Comparison of ENCODE assay signal across 1 cellular context in genomic region chr3:184249412-184250166, GRCh38.
TF ChIP-seq lines count a peak whose summit lies in the region.

Gene EEF1AKMT4, plus strand, starts transcription at chr3:184249672. Its CDS starts 23 bp downstream, at chr3:184249695.

TF ChIP-seq in GM12878, 131 proteins besides CTCF, POLR2A, EP300 and RAD21 (continued from another document):
- no peak for TF ChIP-seq RB1 (IDR thresholded peaks at IDR 0.05; ENCODE audit: borderline replicate concordance)
- 0 out of 4 replicates have a peak, but pooled peaks of 1 of the 2 experiments have one; percentile 33 for TF ChIP-seq SRF (IDR thresholded peaks at IDR 0.05; ENCODE audit: low read depth in 2 of 2, low read length in 2 of 2)
- no peak for TF ChIP-seq POLR2AphosphoS5 (IDR thresholded peaks at IDR 0.05; ENCODE audit: low read length)
- TF ChIP-seq BCL3 (IDR thresholded peaks at IDR 0.05; ENCODE audit: borderline replicate concordance, insufficient read depth, low read depth, low read length, poor library complexity, severe bottlenecking): no peak
- no peak; the same call in none of the 2 replicates for TF ChIP-seq IKZF1 (conservative IDR thresholded peaks at IDR 0.05)
- TF ChIP-seq, protein P1, sequence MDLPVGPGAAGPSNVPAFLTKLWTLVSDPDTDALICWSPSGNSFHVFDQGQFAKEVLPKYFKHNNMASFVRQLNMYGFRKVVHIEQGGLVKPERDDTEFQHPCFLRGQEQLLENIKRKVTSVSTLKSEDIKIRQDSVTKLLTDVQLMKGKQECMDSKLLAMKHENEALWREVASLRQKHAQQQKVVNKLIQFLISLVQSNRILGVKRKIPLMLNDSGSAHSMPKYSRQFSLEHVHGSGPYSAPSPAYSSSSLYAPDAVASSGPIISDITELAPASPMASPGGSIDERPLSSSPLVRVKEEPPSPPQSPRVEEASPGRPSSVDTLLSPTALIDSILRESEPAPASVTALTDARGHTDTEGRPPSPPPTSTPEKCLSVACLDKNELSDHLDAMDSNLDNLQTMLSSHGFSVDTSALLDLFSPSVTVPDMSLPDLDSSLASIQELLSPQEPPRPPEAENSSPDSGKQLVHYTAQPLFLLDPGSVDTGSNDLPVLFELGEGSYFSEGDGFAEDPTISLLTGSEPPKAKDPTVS (IDR thresholded peaks at IDR 0.05; ENCODE audit: low read depth, low read length): no peak
- TF ChIP-seq SMAD1 (IDR thresholded peaks at IDR 0.05; ENCODE audit: low read depth, partially characterized antibody): no peak
- TF ChIP-seq RUNX3 (IDR thresholded peaks at IDR 0.05; ENCODE audit: low read length): 0 out of 2 replicates have a peak, but pooled peaks have one; percentile 43
- no peak for TF ChIP-seq PAX8 (IDR thresholded peaks at IDR 0.05)
- TF ChIP-seq YY1 (IDR thresholded peaks at IDR 0.05; ENCODE audit: low read depth, low read length): peak; percentile 89
- TF ChIP-seq RCOR1 (conservative IDR thresholded peaks at IDR 0.05; ENCODE audit: low read depth, low read length): no peak
- peak; percentile 93 for TF ChIP-seq MYC (IDR thresholded peaks at IDR 0.05; ENCODE audit: insufficient read depth, insufficient read length, insufficient replicate concordance, low read length, severe bottlenecking)
- no peak for TF ChIP-seq MTA3 (IDR thresholded peaks at IDR 0.05; ENCODE audit: borderline replicate concordance, low read length)
- peak; percentile 89 for TF ChIP-seq GABPA (IDR thresholded peaks at IDR 0.05; ENCODE audit: low read depth)
- TF ChIP-seq ETV6 (conservative IDR thresholded peaks at IDR 0.05 in 1 of 2, IDR thresholded peaks at IDR 0.05 in 1 of 2; ENCODE audit: borderline replicate concordance in 1 of 2, low read depth in 1 of 2): no peak
- peak; percentile 18 for TF ChIP-seq SIX5 (IDR thresholded peaks at IDR 0.05; ENCODE audit: low read depth, low read length, severe bottlenecking)
- TF ChIP-seq CHD2 (IDR thresholded peaks at IDR 0.05; ENCODE audit: borderline replicate concordance, low read depth, low read length): 0 out of 2 replicates have a peak, but pooled peaks have one; percentile 17
- TF ChIP-seq, protein P2, sequence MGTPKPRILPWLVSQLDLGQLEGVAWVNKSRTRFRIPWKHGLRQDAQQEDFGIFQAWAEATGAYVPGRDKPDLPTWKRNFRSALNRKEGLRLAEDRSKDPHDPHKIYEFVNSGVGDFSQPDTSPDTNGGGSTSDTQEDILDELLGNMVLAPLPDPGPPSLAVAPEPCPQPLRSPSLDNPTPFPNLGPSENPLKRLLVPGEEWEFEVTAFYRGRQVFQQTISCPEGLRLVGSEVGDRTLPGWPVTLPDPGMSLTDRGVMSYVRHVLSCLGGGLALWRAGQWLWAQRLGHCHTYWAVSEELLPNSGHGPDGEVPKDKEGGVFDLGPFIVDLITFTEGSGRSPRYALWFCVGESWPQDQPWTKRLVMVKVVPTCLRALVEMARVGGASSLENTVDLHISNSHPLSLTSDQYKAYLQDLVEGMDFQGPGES (IDR thresholded peaks at IDR 0.05): no peak
- no peak for TF ChIP-seq MTA2 (IDR thresholded peaks at IDR 0.05; ENCODE audit: low read depth)
- no peak for TF ChIP-seq SUPT20H (IDR thresholded peaks at IDR 0.05; ENCODE audit: borderline replicate concordance, control insufficient read depth, low read depth, low read length)
- no peak for TF ChIP-seq NFYA (IDR thresholded peaks at IDR 0.05; ENCODE audit: borderline replicate concordance, low read depth, low read length)
- TF ChIP-seq BRCA1 (IDR thresholded peaks at IDR 0.05; ENCODE audit: low read depth, low read length): no peak
- TF ChIP-seq ZNF274 (IDR thresholded peaks at IDR 0.05; ENCODE audit: insufficient read depth, insufficient read length): no peak
